Comparison of ENCODE assay signal across 8 cellular contexts in genomic region chr2:20525041-20526035, GRCh38.
A peak's percentile ranks its signal among the peaks of the same experiment; 100 is the strongest.
DNase-seq lines count a peak whose midpoint lies in the region; ATAC-seq and TF ChIP-seq lines count a peak whose summit lies in the region.

No MANE protein-coding gene starts in this region.

- H2AFZ ChIP-seq in neural progenitor cell (replicated peaks), result peak overlapping the region; percentile 38

- peaks cover 16% of the 10 kb centered on the region for H3K4me1 ChIP-seq in neural progenitor cell

- ATAC-seq in GM21381 (IDR thresholded peaks at IDR 0.05; ENCODE audit: unreplicated experiment) (peak; percentile 85), HG03565 (IDR thresholded peaks at IDR 0.05; ENCODE audit: unreplicated experiment) (peak; percentile 91)

- H3F3A ChIP-seq in neural progenitor cell (ENCODE audit: low read depth), result peaks cover 8% of the 10 kb centered on the region

- DNase-seq in GM12865 (ENCODE audit: low read depth) (peak; percentile 89), choroid plexus epithelial cell (ENCODE audit: low read depth) (peak; percentile 86), neural progenitor cell (ENCODE audit: low spot score) (no peak), inferior parietal cortex (ENCODE audit: extremely low spot score) (no peak), HCEC 1CT (no peak)
- DNase-seq in stimulated activated CD4-positive, alpha-beta T cell treated with anti-CD3 and anti-CD28 coated beads, Interleukin-12 subunit alpha, Interleukin-12 subunit beta, amount 100 ng/mL, for 4 hours, result no peak

- H3K9me3 Mint-ChIP-seq in neural progenitor cell, result no peaks in the 10 kb centered on the region

- H3K27me3 Mint-ChIP-seq in neural progenitor cell (ENCODE audit: insufficient read depth, low read depth), result peaks cover 7% of the 10 kb centered on the region

- no peak overlapping the region for H3K27ac ChIP-seq in neural progenitor cell

- no peak overlapping the region for H3K9ac ChIP-seq in neural progenitor cell

- H3K4me2 ChIP-seq in neural progenitor cell, result peak overlapping the region; percentile 63

- H3K9me3 ChIP-seq in neural progenitor cell (ENCODE audit: low read depth), result no peaks in the 10 kb centered on the region

- TF ChIP-seq CTCF in GM12865 (IDR thresholded peaks at IDR 0.05; ENCODE audit: insufficient read depth, low read depth, low read length, missing control alignments) (no peak), choroid plexus epithelial cell (conservative IDR thresholded peaks at IDR 0.05; ENCODE audit: low read depth, low read length) (peak; percentile 23), neural progenitor cell (IDR thresholded peaks at IDR 0.05) (no peak)

- peak overlapping the region; percentile 12 for H3K4me3 Mint-ChIP-seq in neural progenitor cell

- H3K27me3 ChIP-seq in neural progenitor cell, result no peaks in the 10 kb centered on the region

- peak overlapping the region; percentile 93 for H3K27ac Mint-ChIP-seq in neural progenitor cell

- H3K36me3 Mint-ChIP-seq in neural progenitor cell, result no peaks in the 10 kb centered on the region

- no peaks in the 10 kb centered on the region for H3K36me3 ChIP-seq in neural progenitor cell

- H3K4me3 ChIP-seq in GM12865 (ENCODE audit: low read depth, low read length) (peak overlapping the region; percentile 38), choroid plexus epithelial cell (ENCODE audit: low read depth, low read length) (no peak overlapping the region), neural progenitor cell (no peak overlapping the region)

- H4K20me1 ChIP-seq in neural progenitor cell (ENCODE audit: low read depth), result no peaks in the 10 kb centered on the region

- H3K4me1 Mint-ChIP-seq in neural progenitor cell, result peaks cover 41% of the 10 kb centered on the region

- H3K79me2 ChIP-seq in neural progenitor cell (ENCODE audit: low read depth), result no peaks in the 10 kb centered on the region

Comparison
In these comparisons a context has a peak if more than half of its experiments do, and no peak if none do; other contexts are left out.
1. DNase-seq: peak in GM12865 (single experiment) and choroid plexus epithelial cell (single experiment); none in neural progenitor cell (single experiment), stimulated activated CD4-positive, alpha-beta T cell treated with anti-CD3 and anti-CD28 coated beads, Interleukin-12 subunit alpha, Interleukin-12 subunit beta, amount 100 ng/mL, for 4 hours (single experiment), inferior parietal cortex (single experiment) and HCEC 1CT (single experiment).